In the genomic region with DNA sequence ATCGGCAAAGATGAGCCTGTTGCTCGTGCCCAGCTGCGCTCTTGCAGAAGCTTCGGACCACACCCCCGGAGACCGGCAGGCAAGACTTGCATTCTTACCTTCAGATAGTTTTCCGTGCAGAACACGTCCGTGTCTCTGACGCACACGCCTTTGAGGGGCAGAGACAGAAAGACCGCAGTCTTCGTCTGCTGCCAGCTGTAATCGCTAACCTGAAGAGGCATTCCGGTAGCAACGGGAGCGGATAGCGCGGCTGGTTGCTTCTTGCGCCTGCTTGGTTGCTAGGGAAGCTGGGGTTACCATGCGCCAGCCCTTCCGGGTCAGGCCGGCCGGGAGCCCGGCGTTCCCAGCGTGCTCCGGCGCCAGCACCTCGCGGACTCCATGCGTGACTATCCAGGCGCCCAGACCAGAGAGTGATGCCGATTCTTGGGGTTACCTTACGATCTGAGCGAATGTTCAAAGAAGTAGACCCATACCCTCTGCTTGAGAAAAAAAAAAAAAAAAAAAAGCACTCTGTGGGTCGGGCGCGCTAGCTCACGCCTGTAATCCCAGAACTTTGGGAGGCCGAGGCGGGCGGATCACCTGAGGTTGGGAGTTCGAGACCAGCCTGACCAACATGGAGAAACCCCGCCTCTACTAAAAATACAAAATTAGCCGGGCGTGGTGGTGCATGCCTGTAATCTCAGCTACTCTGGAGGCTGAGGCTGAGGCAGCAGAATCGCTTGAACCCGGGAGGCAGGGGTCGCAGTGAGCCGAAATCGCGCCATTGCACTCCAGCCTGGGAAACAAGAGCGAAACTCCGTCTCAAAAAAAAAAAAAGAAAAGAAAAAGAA, we compare ENCODE assay signal across 1 cellular context.
TF ChIP-seq lines count a peak whose summit lies in the region.

No MANE protein-coding gene starts in this region.

TF ChIP-seq in K562, 482 proteins besides CTCF, POLR2A, EP300 and RAD21 (continued from another document):
- TF ChIP-seq, protein P1, sequence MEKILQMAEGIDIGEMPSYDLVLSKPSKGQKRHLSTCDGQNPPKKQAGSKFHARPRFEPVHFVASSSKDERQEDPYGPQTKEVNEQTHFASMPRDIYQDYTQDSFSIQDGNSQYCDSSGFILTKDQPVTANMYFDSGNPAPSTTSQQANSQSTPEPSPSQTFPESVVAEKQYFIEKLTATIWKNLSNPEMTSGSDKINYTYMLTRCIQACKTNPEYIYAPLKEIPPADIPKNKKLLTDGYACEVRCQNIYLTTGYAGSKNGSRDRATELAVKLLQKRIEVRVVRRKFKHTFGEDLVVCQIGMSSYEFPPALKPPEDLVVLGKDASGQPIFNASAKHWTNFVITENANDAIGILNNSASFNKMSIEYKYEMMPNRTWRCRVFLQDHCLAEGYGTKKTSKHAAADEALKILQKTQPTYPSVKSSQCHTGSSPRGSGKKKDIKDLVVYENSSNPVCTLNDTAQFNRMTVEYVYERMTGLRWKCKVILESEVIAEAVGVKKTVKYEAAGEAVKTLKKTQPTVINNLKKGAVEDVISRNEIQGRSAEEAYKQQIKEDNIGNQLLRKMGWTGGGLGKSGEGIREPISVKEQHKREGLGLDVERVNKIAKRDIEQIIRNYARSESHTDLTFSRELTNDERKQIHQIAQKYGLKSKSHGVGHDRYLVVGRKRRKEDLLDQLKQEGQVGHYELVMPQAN (IDR thresholded peaks at IDR 0.05; ENCODE audit: borderline replicate concordance) = peak; percentile 76; the same call in 1 of the 2 replicates
- TF ChIP-seq SAP30 (IDR thresholded peaks at IDR 0.05; ENCODE audit: borderline replicate concordance, insufficient read depth, low read depth, low read length, poor library complexity, severe bottlenecking) = peak; percentile 52
- peak; percentile 46 to 61; a peak in 2 of 4 replicates for TF ChIP-seq NRF1 (conservative IDR thresholded peaks at IDR 0.05 in 1 of 2, IDR thresholded peaks at IDR 0.05 in 1 of 2)
- TF ChIP-seq EP400 (IDR thresholded peaks at IDR 0.05) = peak; percentile 62; the same call in 1 of the 2 replicates
TF ChIP-seq in K562: peak in this region for 27; not testable (repeated sequence) for 455.
